ENCODE assay signal across 1 cellular context in genomic region chr7:5679741-5680473, GRCh38.
TF ChIP-seq lines count a peak whose summit lies in the region.

No MANE protein-coding gene starts in this region.

TF ChIP-seq in GM23338, 12 proteins besides CTCF, POLR2A, EP300 and RAD21 (continued from another document):
- no peak for TF ChIP-seq POLR2AphosphoS5 (IDR thresholded peaks at IDR 0.05; ENCODE audit: low read depth)
- TF ChIP-seq EZH2phosphoT487 (IDR thresholded peaks at IDR 0.05; ENCODE audit: unreplicated experiment) = no peak
- TF ChIP-seq ZNF331 (CRISPR knock-in tag; IDR thresholded peaks at IDR 0.05; ENCODE audit: low read depth) = no peak
- TF ChIP-seq JUNB (IDR thresholded peaks at IDR 0.05; ENCODE audit: unreplicated experiment) = no peak
- TF ChIP-seq ZNF114 (CRISPR knock-in tag; IDR thresholded peaks at IDR 0.05) = no peak
- no peak for TF ChIP-seq EZH2 (IDR thresholded peaks at IDR 0.05; ENCODE audit: low read depth, unreplicated experiment)
- no peak for TF ChIP-seq REST (IDR thresholded peaks at IDR 0.05; ENCODE audit: unreplicated experiment)
- TF ChIP-seq ETS1 (IDR thresholded peaks at IDR 0.05) = no peak
- TF ChIP-seq NANOG (IDR thresholded peaks at IDR 0.05; ENCODE audit: borderline replicate concordance) = no peak
